Comparison of ENCODE assay signal across 18 cellular contexts in the genomic region with DNA sequence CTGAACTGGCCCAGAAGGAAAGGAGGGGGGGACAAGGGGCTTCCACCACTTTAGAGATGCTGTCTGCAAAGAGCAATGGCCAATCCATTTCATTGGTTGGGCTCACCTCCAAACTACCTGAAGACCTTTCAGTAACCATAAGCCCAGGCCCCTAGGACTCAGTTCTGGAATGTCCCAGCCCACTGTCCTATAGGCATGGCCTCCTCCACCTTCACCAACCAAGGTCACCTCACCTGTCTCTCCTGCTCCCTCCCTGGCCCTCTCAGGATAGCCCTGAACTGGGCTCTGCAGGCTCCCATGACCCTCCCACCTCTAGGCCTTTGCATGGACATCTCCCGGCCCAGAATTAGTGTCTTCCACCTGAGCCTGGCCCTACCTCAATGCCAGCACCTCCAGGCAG. TPM values are rescaled to one million over a fixed set of nuclear protein-coding genes. Genes with fewer than 3 reads are reported as not detected.
DNase-seq lines count a peak whose midpoint lies in the region; ATAC-seq and TF ChIP-seq lines count a peak whose summit lies in the region.
"Had no signal": no experiment of that assay in that cellular context is flagged by ENCODE, and none has a peak within 500 bp of the region (broad histone marks: within the 10 kb centered on the region; RNA-seq: fewer than 3 reads in every experiment).

No MANE protein-coding gene starts in this region.

- H2AK9ac ChIP-seq in IMR-90 (replicated peaks; ENCODE audit: low read depth, low read length, poor library complexity), result no peak overlapping the region

- no peak overlapping the region for H3K4me2 ChIP-seq in IMR-90 (ENCODE audit: low read depth, low read length)
- H3K4me2 ChIP-seq: BLaER1 treated with 17β-estradiol and CSF1 and Interleukin-3, amounts not matched to agents 10 nM and 100 nM had no signal

- DNase-seq in IMR-90 (no peak), colonic mucosa (peak; percentile 7), mucosa of gallbladder (ENCODE audit: low spot score) (peak; percentile 8), AML-193 (lab: John Stamatoyannopoulos, UW) (no peak)
- DNase-seq in stimulated activated effector memory CD8-positive, alpha-beta T cell treated with anti-CD3 and anti-CD28 coated beads, Interleukin-12 subunit alpha, Interleukin-12 subunit beta, amount 100 ng/mL, for 72 hours (ENCODE audit: low spot score in 2 of 2), result no peak
- DNase-seq in effector memory CD4-positive, alpha-beta T cell, result no peak
- DNase-seq: 8988T; ACHN; Caco-2; Calu3; CD4-positive, alpha-beta T cell; DMS79 treated with DMSO at 0.1 percent for 48 hours; GF-D8 had no signal

- no CpG with 5 or more reads among the region's 1 CpG for WGBS in IMR-90 (ENCODE audit: extremely low coverage in 2 of 2, insufficient read length in 1 of 2), 2 experiments

- no peaks in the 10 kb centered on the region for H3K36me3 Mint-ChIP-seq in stimulated activated effector memory CD8-positive, alpha-beta T cell treated with anti-CD3 and anti-CD28 coated beads, Interleukin-12 subunit alpha, Interleukin-12 subunit beta, amount 100 ng/mL, for 72 hours
- H3K36me3 Mint-ChIP-seq: CD8-positive, alpha-beta T cell had no signal

- no TSS peak for BruUV-seq in IMR-90 (replicated peaks; lab: Mats Ljungman, UMichigan)

- H3K9me3 Mint-ChIP-seq in stimulated activated effector memory CD8-positive, alpha-beta T cell treated with anti-CD3 and anti-CD28 coated beads, Interleukin-12 subunit alpha, Interleukin-12 subunit beta, amount 100 ng/mL, for 72 hours, result no peaks in the 10 kb centered on the region
- H3K9me3 Mint-ChIP-seq: CD8-positive, alpha-beta T cell had no signal

- no peaks in the 10 kb centered on the region for H3K4me1 ChIP-seq in IMR-90 (ENCODE audit: control insufficient read depth, insufficient read depth, low read length)
- H3K4me1 ChIP-seq in colonic mucosa, result no peaks in the 10 kb centered on the region
- no peaks in the 10 kb centered on the region for H3K4me1 ChIP-seq in effector memory CD4-positive, alpha-beta T cell (ENCODE audit: control insufficient read depth, insufficient read depth, low read length, poor library complexity, severe bottlenecking)
- H3K4me1 ChIP-seq: Caco-2 had no signal

- dilution Hi-C loops in IMR-90 (cut with HindIII; ENCODE audit: low sequenced_read_pairs, unreplicated experiment), result no loop called here

- H3K79me1 ChIP-seq in IMR-90 (ENCODE audit: low read depth in 1 of 2, low read length in 2 of 2), result no peaks in the 10 kb centered on the region

- TF ChIP-seq RAD21 in IMR-90 (IDR thresholded peaks at IDR 0.05; ENCODE audit: low read length), result no peak

- H3K4me3 ChIP-seq in IMR-90 (ENCODE audit: insufficient read depth, low read depth, low read length) (no peak overlapping the region), colonic mucosa (no peak overlapping the region)
- H3K4me3 ChIP-seq in effector memory CD4-positive, alpha-beta T cell (ENCODE audit: insufficient read depth, low read depth, low read length, poor library complexity, severe bottlenecking), result no peak overlapping the region
- H3K4me3 ChIP-seq: BLaER1 treated with 17β-estradiol and CSF1 and Interleukin-3, amounts not matched to agents 10 nM and 100 nM had no signal

- H2BK5ac ChIP-seq in IMR-90 (ENCODE audit: low read depth, low read length, poor library complexity, severe bottlenecking), result no peak overlapping the region

- H3K56ac ChIP-seq in IMR-90 (ENCODE audit: extremely low read depth, insufficient read depth, low read length), result no peak overlapping the region

- no peak for ATAC-seq in IMR-90 (ENCODE audit: low read depth)
- peak; percentile 19 for ATAC-seq in stimulated activated effector memory CD8-positive, alpha-beta T cell treated with anti-CD3 and anti-CD28 coated beads, Interleukin-12 subunit alpha, Interleukin-12 subunit beta, amount 100 ng/mL, for 72 hours
- ATAC-seq in HG03139 (IDR thresholded peaks at IDR 0.05; ENCODE audit: unreplicated experiment), result no peak
- ATAC-seq: CD8-positive, alpha-beta T cell had no signal

- no peaks in the 10 kb centered on the region for H4K20me1 ChIP-seq in IMR-90 (ENCODE audit: insufficient read depth, low read length)
- H4K20me1 ChIP-seq: BLaER1 treated with 17β-estradiol and CSF1 and Interleukin-3, amounts not matched to agents 10 nM and 100 nM had no signal

- H3K9me1 ChIP-seq in IMR-90 (ENCODE audit: insufficient read depth, low read length), result peaks cover 8% of the 10 kb centered on the region; the same call in 1 of the 2 replicates

- no peak overlapping the region for H2BK15ac ChIP-seq in IMR-90 (ENCODE audit: low read depth, low read length)

- intact Hi-C loops in IMR-90 (cut with micrococcal nuclease) (no loop called here), colonic mucosa (cut with DNase I) (no loop called here)

- no peak overlapping the region for H2BK120ac ChIP-seq in IMR-90 (ENCODE audit: low read depth, low read length)

- no peak overlapping the region for H4K8ac ChIP-seq in IMR-90 (ENCODE audit: low read depth in 2 of 2, low read length in 2 of 2)

- no peak overlapping the region for H3K4ac ChIP-seq in IMR-90 (ENCODE audit: low read depth, low read length)

- H3K27me3 ChIP-seq in IMR-90 (ENCODE audit: control insufficient read depth, insufficient read depth, low read length) (no peaks in the 10 kb centered on the region), colonic mucosa (no peaks in the 10 kb centered on the region)
- H3K27me3 ChIP-seq in effector memory CD4-positive, alpha-beta T cell (replicated peaks; ENCODE audit: control insufficient read depth, insufficient read depth, low read length, poor library complexity, severe bottlenecking), result no peaks in the 10 kb centered on the region
- H3K27me3 ChIP-seq: BLaER1 treated with 17β-estradiol and CSF1 and Interleukin-3, amounts not matched to agents 10 nM and 100 nM had no signal

- no peak overlapping the region for H2BK20ac ChIP-seq in IMR-90 (ENCODE audit: low read depth, low read length)

- H3K9ac ChIP-seq in IMR-90 (ENCODE audit: low read depth, low read length), result no peak overlapping the region
- no peak overlapping the region for H3K9ac ChIP-seq in colonic mucosa (ENCODE audit: low read depth in 2 of 2, low read length in 2 of 2)
- H3K9ac ChIP-seq: BLaER1 treated with 17β-estradiol and CSF1 and Interleukin-3, amounts not matched to agents 10 nM and 100 nM had no signal

- H2AFZ ChIP-seq in IMR-90 (replicated peaks; ENCODE audit: low read length, poor library complexity), result peak overlapping the region; percentile 3

- H3K27ac ChIP-seq in IMR-90 (ENCODE audit: insufficient read depth, low read length) (no peak overlapping the region), colonic mucosa (no peak overlapping the region)
- no peak overlapping the region for H3K27ac ChIP-seq in effector memory CD4-positive, alpha-beta T cell (ENCODE audit: insufficient read depth, low read length, poor library complexity, severe bottlenecking)
- H3K27ac ChIP-seq: BLaER1 treated with 17β-estradiol and CSF1 and Interleukin-3, amounts not matched to agents 10 nM and 100 nM; C4-2B had no signal

- H3K27ac Mint-ChIP-seq in stimulated activated effector memory CD8-positive, alpha-beta T cell treated with anti-CD3 and anti-CD28 coated beads, Interleukin-12 subunit alpha, Interleukin-12 subunit beta, amount 100 ng/mL, for 72 hours, result no peak overlapping the region
- H3K27ac Mint-ChIP-seq: B cell; CD4-positive, alpha-beta T cell; CD8-positive, alpha-beta T cell had no signal

- H3K23ac ChIP-seq in IMR-90 (ENCODE audit: low read depth, low read length), result no peak overlapping the region

- POLR2A ChIA-PET in IMR-90 (lab: Charles Lee; ENCODE audit: unreplicated experiment), result no interaction called here

- H3K4me1 Mint-ChIP-seq in stimulated activated effector memory CD8-positive, alpha-beta T cell treated with anti-CD3 and anti-CD28 coated beads, Interleukin-12 subunit alpha, Interleukin-12 subunit beta, amount 100 ng/mL, for 72 hours, result no peaks in the 10 kb centered on the region
- H3K4me1 Mint-ChIP-seq: B cell had no signal

- H4K5ac ChIP-seq in IMR-90 (ENCODE audit: low read depth, low read length), result no peak overlapping the region

- H2AK5ac ChIP-seq in IMR-90 (ENCODE audit: low read depth, low read length), result no peak overlapping the region

- H3K18ac ChIP-seq in IMR-90 (ENCODE audit: low read depth, low read length), result no peak overlapping the region

- no peak for TF ChIP-seq POLR2A in IMR-90 (IDR thresholded peaks at IDR 0.05; ENCODE audit: low read depth, low read length)

- peaks cover 10% of the 10 kb centered on the region for H3K36me3 ChIP-seq in IMR-90 (ENCODE audit: control insufficient read depth, insufficient read depth, low read length)
- no peaks in the 10 kb centered on the region for H3K36me3 ChIP-seq in colonic mucosa
- no peaks in the 10 kb centered on the region for H3K36me3 ChIP-seq in effector memory CD4-positive, alpha-beta T cell (ENCODE audit: control insufficient read depth, insufficient read depth, low read length)
- H3K36me3 ChIP-seq: BLaER1 treated with 17β-estradiol and CSF1 and Interleukin-3, amounts not matched to agents 10 nM and 100 nM had no signal

- H3K4me3 Mint-ChIP-seq in stimulated activated effector memory CD8-positive, alpha-beta T cell treated with anti-CD3 and anti-CD28 coated beads, Interleukin-12 subunit alpha, Interleukin-12 subunit beta, amount 100 ng/mL, for 72 hours, result no peak overlapping the region
- H3K4me3 Mint-ChIP-seq: B cell; CD4-positive, alpha-beta T cell; CD8-positive, alpha-beta T cell had no signal

- H4K91ac ChIP-seq in IMR-90 (ENCODE audit: insufficient read depth, low read depth, low read length), result no peak overlapping the region

- H3K14ac ChIP-seq in IMR-90 (replicated peaks; ENCODE audit: low read depth, low read length), result no peak overlapping the region

- no peaks in the 10 kb centered on the region for H3K9me3 ChIP-seq in IMR-90 (ENCODE audit: control insufficient read depth, insufficient read depth, low read length)
- H3K9me3 ChIP-seq in colonic mucosa, result no peaks in the 10 kb centered on the region
- H3K9me3 ChIP-seq in effector memory CD4-positive, alpha-beta T cell (ENCODE audit: control insufficient read depth, low read length), result no peaks in the 10 kb centered on the region
- H3K9me3 ChIP-seq: Caco-2 had no signal

- TF ChIP-seq CTCF in IMR-90 (conservative IDR thresholded peaks at IDR 0.05; ENCODE audit: low read depth, low read length) (no peak), colonic mucosa (IDR thresholded peaks at IDR 0.05) (no peak)

- CTCF ChIA-PET in IMR-90 (lab: Yijun Ruan, JAX), result no interaction called here

- in situ Hi-C loops in IMR-90 (cut with MboI; ENCODE audit: low sequenced_read_pairs), result loop anchor here (25.0 kb wide), 2 partner anchors 1051 to 1326 kb away; a partner anchor contains a TSS

TF ChIP-seq in IMR-90, 13 proteins besides CTCF, POLR2A, EP300 and RAD21 (continues in another document):
- TF ChIP-seq BHLHE40 (IDR thresholded peaks at IDR 0.05; ENCODE audit: low read depth, low read length) (no peak), CEBPB (IDR thresholded peaks at IDR 0.05; ENCODE audit: low read depth, low read length) (no peak)

RNA-seq across cellular contexts. Expression of a gene that starts 22.4 kb away (rescaled TPM):
- 28.7 and 31.1 TPM in 2 replicates for total RNA-seq in IMR-90 (2012; rRNA removed)
- 25.0 and 28.4 TPM in 2 replicates for polyA plus RNA-seq in IMR-90 (2012; rRNA removed)
- polyA plus RNA-seq in IMR-90 (2012; cell fraction: cytosol; rRNA removed), result 16.1 and 27.1 TPM in 2 replicates
- 9.5 and 9.8 TPM in 2 replicates for polyA plus RNA-seq in IMR-90 (2012; cell fraction: nucleus; rRNA removed; ENCODE audit: low replicate concordance)
- 1 to 10 TPM in 1 of 2 donors, under 1 TPM in 1; 0.67 to 3.2 TPM for total RNA-seq in colonic mucosa
- total RNA-seq in mucosa of gallbladder, result 36.4 TPM
- total RNA-seq: B cell had no signal

Comparison
In these comparisons a context has a peak if more than half of its experiments do, and no peak if none do; other contexts are left out.
1. DNase-seq: peak in colonic mucosa (single experiment) and mucosa of gallbladder (single experiment); none in IMR-90 (single experiment), stimulated activated effector memory CD8-positive, alpha-beta T cell treated with anti-CD3 and anti-CD28 coated beads, Interleukin-12 subunit alpha, Interleukin-12 subunit beta, amount 100 ng/mL, for 72 hours (0 of 2), AML-193 (0 of 2) and effector memory CD4-positive, alpha-beta T cell (0 of 3).